2 cellular contexts compared by ENCODE assay signal in the genomic region with DNA sequence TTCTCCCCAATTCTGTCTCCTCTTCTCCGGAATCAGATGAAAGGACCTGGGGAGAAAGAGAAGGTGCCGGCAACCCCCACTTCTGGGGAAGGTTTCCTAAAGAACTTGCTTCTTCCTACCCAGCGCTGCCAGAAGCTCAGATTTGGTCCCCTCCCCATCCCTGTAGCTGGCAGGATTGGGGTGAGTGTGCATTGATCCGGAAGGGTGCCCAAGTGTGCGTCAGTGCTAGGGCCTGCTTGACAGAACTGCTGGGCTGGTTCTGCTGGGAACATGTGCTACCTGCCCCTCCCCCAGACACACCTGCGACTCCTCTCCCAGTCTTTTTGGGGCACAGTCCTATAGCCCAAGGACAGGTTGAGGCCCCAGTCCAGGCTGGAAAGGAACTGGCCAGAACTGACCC.
TF ChIP-seq lines count a peak whose summit lies in the region.

No MANE protein-coding gene starts in this region.

TF ChIP-seq in SK-N-SH, 30 proteins besides CTCF, POLR2A, EP300 and RAD21 (continued from another document):
- TF ChIP-seq ZBTB33 (IDR thresholded peaks at IDR 0.05; ENCODE audit: borderline replicate concordance, low read depth) (no peak), FOSL2 (IDR thresholded peaks at IDR 0.05; ENCODE audit: borderline replicate concordance, low read depth) (no peak), SIN3A (IDR thresholded peaks at IDR 0.05; ENCODE audit: borderline replicate concordance, low read depth, low read length) (no peak), TCF12 (IDR thresholded peaks at IDR 0.05) (no peak), NFIC (IDR thresholded peaks at IDR 0.05; ENCODE audit: borderline replicate concordance) (no peak), RFX5 (IDR thresholded peaks at IDR 0.05; ENCODE audit: low read length) (no peak), FOXJ3 (CRISPR knock-in tag; IDR thresholded peaks at IDR 0.05) (no peak), FOXM1 (IDR thresholded peaks at IDR 0.05; ENCODE audit: low read depth) (no peak), IRF3 (IDR thresholded peaks at IDR 0.05; ENCODE audit: low read depth, low read length) (no peak)

TF ChIP-seq in SK-N-SH treated with all-trans-retinoic acid at 6 μM for 48 hours, 23 proteins besides CTCF, POLR2A, EP300 and RAD21:
- no peak for TF ChIP-seq CSRNP3 (CRISPR knock-in tag; IDR thresholded peaks at IDR 0.05)
- TF ChIP-seq TOX (CRISPR knock-in tag; IDR thresholded peaks at IDR 0.05; ENCODE audit: borderline replicate concordance) = no peak
- no peak for TF ChIP-seq ZC3H10 (CRISPR knock-in tag; IDR thresholded peaks at IDR 0.05)
- TF ChIP-seq ARNTL (CRISPR knock-in tag; IDR thresholded peaks at IDR 0.05; ENCODE audit: borderline replicate concordance, low read depth) = no peak
- TF ChIP-seq, protein P1, sequence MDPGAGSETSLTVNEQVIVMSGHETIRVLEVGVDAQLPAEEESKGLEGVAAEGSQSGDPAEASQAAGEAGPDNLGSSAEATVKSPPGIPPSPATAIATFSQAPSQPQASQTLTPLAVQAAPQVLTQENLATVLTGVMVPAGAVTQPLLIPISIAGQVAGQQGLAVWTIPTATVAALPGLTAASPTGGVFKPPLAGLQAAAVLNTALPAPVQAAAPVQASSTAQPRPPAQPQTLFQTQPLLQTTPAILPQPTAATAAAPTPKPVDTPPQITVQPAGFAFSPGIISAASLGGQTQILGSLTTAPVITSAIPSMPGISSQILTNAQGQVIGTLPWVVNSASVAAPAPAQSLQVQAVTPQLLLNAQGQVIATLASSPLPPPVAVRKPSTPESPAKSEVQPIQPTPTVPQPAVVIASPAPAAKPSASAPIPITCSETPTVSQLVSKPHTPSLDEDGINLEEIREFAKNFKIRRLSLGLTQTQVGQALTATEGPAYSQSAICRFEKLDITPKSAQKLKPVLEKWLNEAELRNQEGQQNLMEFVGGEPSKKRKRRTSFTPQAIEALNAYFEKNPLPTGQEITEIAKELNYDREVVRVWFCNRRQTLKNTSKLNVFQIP (CRISPR knock-in tag; IDR thresholded peaks at IDR 0.05; ENCODE audit: borderline replicate concordance, low read depth) = no peak
